13 cellular contexts compared by ENCODE assay signal in genomic region chr13:31054632-31055031, GRCh38.
DNase-seq lines count a peak whose midpoint lies in the region; ATAC-seq and TF ChIP-seq lines count a peak whose summit lies in the region.
"Had no signal": no experiment of that assay in that cellular context is flagged by ENCODE, and none has a peak within 500 bp of the region (broad histone marks: within the 10 kb centered on the region; RNA-seq: fewer than 3 reads in every experiment).

No MANE protein-coding gene starts in this region.

- H3K4me2 ChIP-seq in trophoblast cell (ENCODE audit: low read length), result no peak overlapping the region
- H3K4me2 ChIP-seq: BLaER1 treated with 17β-estradiol and CSF1 and Interleukin-3, amounts not matched to agents 10 nM and 100 nM; GM23338 had no signal

- H4K91ac ChIP-seq in trophoblast cell (ENCODE audit: low read depth, low read length), result no peak overlapping the region

- no peaks in the 10 kb centered on the region for H3K27me3 ChIP-seq in trophoblast cell (ENCODE audit: insufficient read depth, low read length)
- H3K27me3 ChIP-seq: BLaER1 treated with 17β-estradiol and CSF1 and Interleukin-3, amounts not matched to agents 10 nM and 100 nM had no signal

- no peak overlapping the region for H4K8ac ChIP-seq in trophoblast cell (ENCODE audit: low read depth, low read length)

- DNase-seq in islet precursor cell (peak; percentile 20), trophoblast cell (no peak)
- no peak for DNase-seq in activated naive CD4-positive, alpha-beta T cell (lab: John Stamatoyannopoulos, UW)
- DNase-seq: Caco-2; CD8-positive, alpha-beta memory T cell; HCEC 1CT; HFFc6 had no signal

- H3K79me2 ChIP-seq in trophoblast cell (ENCODE audit: control insufficient read depth, insufficient read depth, low read length, poor library complexity), result no peaks in the 10 kb centered on the region

- CTCF ChIA-PET in HEK293 (lab: Yijun Ruan, JAX), result no interaction called here

- no peaks in the 10 kb centered on the region for H3K79me1 ChIP-seq in trophoblast cell (ENCODE audit: low read length)

- no CpG with 5 or more reads among the region's 4 CpGs for WGBS in trophoblast cell (ENCODE audit: extremely low coverage, insufficient coverage, insufficient read length)

- H3K9ac ChIP-seq in trophoblast cell (ENCODE audit: low read length), result no peak overlapping the region
- H3K9ac ChIP-seq: BLaER1 treated with 17β-estradiol and CSF1 and Interleukin-3, amounts not matched to agents 10 nM and 100 nM had no signal

- H3K14ac ChIP-seq in trophoblast cell (ENCODE audit: low read length), result no peak overlapping the region

- H3K27ac ChIP-seq in HEK293 (ENCODE audit: extremely low read depth, low read depth, low read length) (no peak overlapping the region), angular gyrus (ENCODE audit: low read depth, low read length) (peak overlapping the region; percentile 69), trophoblast cell (ENCODE audit: low read depth, low read length) (no peak overlapping the region)
- H3K27ac ChIP-seq: BLaER1 treated with 17β-estradiol and CSF1 and Interleukin-3, amounts not matched to agents 10 nM and 100 nM had no signal

- no peak for TF ChIP-seq CTCF in HEK293 (tag by site-specific recombination; IDR thresholded peaks at IDR 0.05)

- H3K4me3 ChIP-seq in HEK293 (ENCODE audit: low read depth, low read length) (no peak overlapping the region), trophoblast cell (ENCODE audit: low read depth, low read length) (no peak overlapping the region)
- H3K4me3 ChIP-seq: BLaER1 treated with 17β-estradiol and CSF1 and Interleukin-3, amounts not matched to agents 10 nM and 100 nM; GM23338 had no signal

- no peak overlapping the region for H2AK5ac ChIP-seq in trophoblast cell (ENCODE audit: low read length)

- H3K4me1 ChIP-seq in HEK293 (ENCODE audit: control insufficient read depth, insufficient read depth, low read length) (no peaks in the 10 kb centered on the region), trophoblast cell (ENCODE audit: control insufficient read depth in 1 of 2, insufficient read depth in 2 of 2, low read length in 2 of 2) (no peaks in the 10 kb centered on the region)
- H3K4me1 ChIP-seq: Caco-2 had no signal

- H2BK120ac ChIP-seq in trophoblast cell (ENCODE audit: insufficient read depth, low read length, poor library complexity), result no peak overlapping the region

- H3K4ac ChIP-seq in trophoblast cell (ENCODE audit: low read depth, low read length), result no peak overlapping the region

- H3K36me3 ChIP-seq in HEK293 (ENCODE audit: control insufficient read depth in 2 of 2, insufficient read depth in 1 of 2, low read length in 2 of 2) (no peaks in the 10 kb centered on the region), trophoblast cell (ENCODE audit: control insufficient read depth in 1 of 2, insufficient read depth in 2 of 2, low read length in 2 of 2) (no peaks in the 10 kb centered on the region)
- H3K36me3 ChIP-seq: BLaER1 treated with 17β-estradiol and CSF1 and Interleukin-3, amounts not matched to agents 10 nM and 100 nM had no signal

- no peak overlapping the region for H2AFZ ChIP-seq in trophoblast cell (ENCODE audit: insufficient read depth, low read length, poor library complexity)
- H2AFZ ChIP-seq: GM23338 had no signal

- H3K9me3 ChIP-seq in HEK293 (ENCODE audit: control insufficient read depth, insufficient read depth, low read depth, low read length) (no peaks in the 10 kb centered on the region), trophoblast cell (ENCODE audit: insufficient read depth, low read depth, low read length) (peaks cover 10% of the 10 kb centered on the region)
- H3K9me3 ChIP-seq: Caco-2 had no signal

- H3K23ac ChIP-seq in trophoblast cell (ENCODE audit: low read length), result peak overlapping the region; percentile 22

- no peak overlapping the region for H3K18ac ChIP-seq in trophoblast cell (ENCODE audit: low read length)

- ATAC-seq in HG03565 (IDR thresholded peaks at IDR 0.05; ENCODE audit: unreplicated experiment) (no peak), GM18502 (IDR thresholded peaks at IDR 0.05; ENCODE audit: poor library complexity, unreplicated experiment) (no peak)
- ATAC-seq: GM23338 had no signal

- POLR2A ChIA-PET in HEK293 (lab: Yijun Ruan, JAX), result no interaction called here

- no peak overlapping the region for H2BK5ac ChIP-seq in trophoblast cell (ENCODE audit: low read depth, low read length, poor library complexity)

- H2BK12ac ChIP-seq in trophoblast cell (ENCODE audit: low read length), result no peak overlapping the region

- H4K12ac ChIP-seq in trophoblast cell (ENCODE audit: low read depth, low read length), result no peak overlapping the region

TF ChIP-seq in HEK293, 187 proteins besides CTCF, POLR2A, EP300 and RAD21:
- TF ChIP-seq, protein P1, sequence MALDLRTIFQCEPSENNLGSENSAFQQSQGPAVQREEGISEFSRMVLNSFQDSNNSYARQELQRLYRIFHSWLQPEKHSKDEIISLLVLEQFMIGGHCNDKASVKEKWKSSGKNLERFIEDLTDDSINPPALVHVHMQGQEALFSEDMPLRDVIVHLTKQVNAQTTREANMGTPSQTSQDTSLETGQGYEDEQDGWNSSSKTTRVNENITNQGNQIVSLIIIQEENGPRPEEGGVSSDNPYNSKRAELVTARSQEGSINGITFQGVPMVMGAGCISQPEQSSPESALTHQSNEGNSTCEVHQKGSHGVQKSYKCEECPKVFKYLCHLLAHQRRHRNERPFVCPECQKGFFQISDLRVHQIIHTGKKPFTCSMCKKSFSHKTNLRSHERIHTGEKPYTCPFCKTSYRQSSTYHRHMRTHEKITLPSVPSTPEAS (tag by site-specific recombination; IDR thresholded peaks at IDR 0.05), result 0 out of 2 replicates have a peak, but pooled peaks have one; percentile 33
- TF ChIP-seq EGR2 (tag by site-specific recombination; IDR thresholded peaks at IDR 0.05; ENCODE audit: low read depth) (no peak), GLIS2 (tag by site-specific recombination; IDR thresholded peaks at IDR 0.05) (peak; percentile 26; the same call in 1 of the 2 replicates)
